ENCODE assay signal across 9 cellular contexts in genomic region chr3:187919535-187919934, GRCh38.
A peak's percentile ranks its signal among the peaks of the same experiment; 100 is the strongest.
DNase-seq lines count a peak whose midpoint lies in the region; ATAC-seq lines count a peak whose summit lies in the region.
"Had no signal": no experiment of that assay in that cellular context is flagged by ENCODE, and none has a peak within 500 bp of the region (broad histone marks: within the 10 kb centered on the region; RNA-seq: fewer than 3 reads in every experiment).

No MANE protein-coding gene starts in this region.

- no peak overlapping the region for H3K4me3 ChIP-seq in thymus (ENCODE audit: low read length)

- peaks cover 28% of the 10 kb centered on the region for H3K4me1 ChIP-seq in thymus (ENCODE audit: control insufficient read depth, insufficient read depth, low read length)

- no peaks in the 10 kb centered on the region for H3K9me3 ChIP-seq in thymus (ENCODE audit: control insufficient read depth)

- no peaks in the 10 kb centered on the region for H3K27me3 ChIP-seq in thymus (ENCODE audit: control insufficient read depth, insufficient read depth)

- no peak for DNase-seq in activated T-cell treated with anti-CD3 and anti-CD28 coated beads, Interleukin-2, amount 50 U/mL, for 4 hours
- no peak for DNase-seq in activated T-cell treated with anti-CD3 and anti-CD28 coated beads, Interleukin-2, amount 50 U/mL, for 1 hour
- DNase-seq in activated CD4-positive, alpha-beta T cell treated with anti-CD3 and anti-CD28 coated beads, Interleukin-2, amount 10 ng/mL, durations not matched to agents 7 days and 5 days: peak; percentile 42
- DNase-seq in NCI-H2227 treated with DMSO at 0.1 percent for 48 hours (lab: John Stamatoyannopoulos, UW) (no peak), COLO668 (lab: John Stamatoyannopoulos, UW; ENCODE audit: unreplicated experiment) (no peak), NCI-H1436 treated with DMSO at 0.1 percent for 48 hours (lab: John Stamatoyannopoulos, UW) (no peak)
- DNase-seq: left colon had no signal

- POLR2A ChIA-PET in activated CD4-positive, alpha-beta T cell treated with anti-CD3 and anti-CD28 coated beads, Interleukin-2, amount 10 ng/mL, durations not matched to agents 7 days and 5 days (lab: Charles Lee): no interaction called here

- H3K27ac Mint-ChIP-seq in activated CD4-positive, alpha-beta T cell treated with anti-CD3 and anti-CD28 coated beads, Interleukin-2, amount 10 ng/mL, durations not matched to agents 7 days and 5 days: peak overlapping the region; percentile 95

- peak; percentile 39 to 44 for ATAC-seq in activated T-cell treated with anti-CD3 and anti-CD28 coated beads, Interleukin-2, amount 50 U/mL, for 4 hours
- peak; percentile 43 for ATAC-seq in HG02973 (IDR thresholded peaks at IDR 0.05; ENCODE audit: unreplicated experiment)
- ATAC-seq: left colon had no signal

- H3K9me3 Mint-ChIP-seq in activated T-cell treated with anti-CD3 and anti-CD28 coated beads, Interleukin-2, amount 50 U/mL, for 4 hours: peaks cover 8% of the 10 kb centered on the region
- peaks cover 15% of the 10 kb centered on the region for H3K9me3 Mint-ChIP-seq in activated CD4-positive, alpha-beta T cell treated with anti-CD3 and anti-CD28 coated beads, Interleukin-2, amount 10 ng/mL, durations not matched to agents 7 days and 5 days

- peak overlapping the region; percentile 80 for H3K27ac ChIP-seq in thymus (ENCODE audit: low read depth)

- H3K36me3 ChIP-seq in thymus (ENCODE audit: control insufficient read depth, insufficient read depth): no peaks in the 10 kb centered on the region

- 40% methylated on average over 3 of the region's 3 CpGs for WGBS in thymus

- H3K4me1 Mint-ChIP-seq in activated T-cell treated with anti-CD3 and anti-CD28 coated beads, Interleukin-2, amount 50 U/mL, for 4 hours (ENCODE audit: low read depth): peaks cover 71% of the 10 kb centered on the region
- peaks cover 75% of the 10 kb centered on the region for H3K4me1 Mint-ChIP-seq in activated CD4-positive, alpha-beta T cell treated with anti-CD3 and anti-CD28 coated beads, Interleukin-2, amount 10 ng/mL, durations not matched to agents 7 days and 5 days

- H3K36me3 Mint-ChIP-seq in activated T-cell treated with anti-CD3 and anti-CD28 coated beads, Interleukin-2, amount 50 U/mL, for 4 hours (ENCODE audit: insufficient read depth): no peaks in the 10 kb centered on the region
- H3K36me3 Mint-ChIP-seq in activated CD4-positive, alpha-beta T cell treated with anti-CD3 and anti-CD28 coated beads, Interleukin-2, amount 10 ng/mL, durations not matched to agents 7 days and 5 days (ENCODE audit: low read depth): peaks cover 16% of the 10 kb centered on the region

- H3K27me3 Mint-ChIP-seq in activated T-cell treated with anti-CD3 and anti-CD28 coated beads, Interleukin-2, amount 50 U/mL, for 4 hours (ENCODE audit: low read depth): no peaks in the 10 kb centered on the region
- peaks cover 3% of the 10 kb centered on the region for H3K27me3 Mint-ChIP-seq in activated CD4-positive, alpha-beta T cell treated with anti-CD3 and anti-CD28 coated beads, Interleukin-2, amount 10 ng/mL, durations not matched to agents 7 days and 5 days

- CTCF ChIA-PET in activated CD4-positive, alpha-beta T cell treated with anti-CD3 and anti-CD28 coated beads, Interleukin-2, amount 10 ng/mL, durations not matched to agents 7 days and 5 days (lab: Charles Lee): no interaction called here

- H3K4me3 Mint-ChIP-seq in activated T-cell treated with anti-CD3 and anti-CD28 coated beads, Interleukin-2, amount 50 U/mL, for 4 hours: peak overlapping the region; percentile 64
- H3K4me3 Mint-ChIP-seq in activated CD4-positive, alpha-beta T cell treated with anti-CD3 and anti-CD28 coated beads, Interleukin-2, amount 10 ng/mL, durations not matched to agents 7 days and 5 days: peak overlapping the region; percentile 66
